ENCODE assay signal across 1 cellular context in the genomic region with DNA sequence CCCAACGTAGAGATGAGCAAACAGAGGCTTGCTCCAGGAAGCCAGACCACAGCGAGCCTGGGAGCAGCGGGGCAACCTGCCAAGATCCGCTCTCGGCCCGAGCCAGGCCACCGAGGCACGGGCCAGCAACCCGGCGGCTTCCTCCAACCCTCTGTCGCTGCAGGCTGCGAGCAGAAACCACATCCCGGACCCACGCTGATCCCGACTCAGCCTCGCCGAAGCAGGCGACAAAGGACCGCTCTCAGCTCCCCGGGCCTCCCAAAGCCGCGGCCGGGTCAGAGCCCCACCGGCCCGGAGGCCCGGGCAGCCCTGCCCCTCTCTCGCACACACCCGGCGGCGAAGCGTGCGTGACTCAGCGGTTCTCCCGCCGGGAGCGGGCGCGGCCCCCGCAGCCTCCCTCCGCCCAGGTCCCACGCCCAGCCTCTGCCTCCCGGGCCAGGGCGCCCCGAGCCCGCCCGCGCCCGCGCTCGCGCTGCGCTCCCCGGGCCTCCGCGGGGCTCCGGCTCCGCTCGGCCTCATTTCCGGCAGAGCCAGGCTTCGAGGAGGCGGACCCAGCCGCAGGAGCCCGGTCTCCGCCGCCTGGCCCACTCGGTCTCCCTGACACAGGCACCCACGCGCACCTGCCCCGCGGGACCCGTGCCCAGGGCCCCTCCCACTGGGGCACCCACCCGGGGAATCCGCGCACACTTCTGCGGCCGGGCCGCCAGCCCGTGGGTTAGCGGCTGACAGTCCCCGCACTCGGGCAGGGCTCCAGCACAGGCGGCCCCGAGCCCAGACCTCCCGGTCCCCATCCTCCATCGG.
TF ChIP-seq lines count a peak whose summit lies in the region.

No MANE protein-coding gene starts in this region.

TF ChIP-seq in HepG2, 621 proteins besides CTCF, POLR2A, EP300 and RAD21 (continued from another document):
- TF ChIP-seq, protein P1, sequence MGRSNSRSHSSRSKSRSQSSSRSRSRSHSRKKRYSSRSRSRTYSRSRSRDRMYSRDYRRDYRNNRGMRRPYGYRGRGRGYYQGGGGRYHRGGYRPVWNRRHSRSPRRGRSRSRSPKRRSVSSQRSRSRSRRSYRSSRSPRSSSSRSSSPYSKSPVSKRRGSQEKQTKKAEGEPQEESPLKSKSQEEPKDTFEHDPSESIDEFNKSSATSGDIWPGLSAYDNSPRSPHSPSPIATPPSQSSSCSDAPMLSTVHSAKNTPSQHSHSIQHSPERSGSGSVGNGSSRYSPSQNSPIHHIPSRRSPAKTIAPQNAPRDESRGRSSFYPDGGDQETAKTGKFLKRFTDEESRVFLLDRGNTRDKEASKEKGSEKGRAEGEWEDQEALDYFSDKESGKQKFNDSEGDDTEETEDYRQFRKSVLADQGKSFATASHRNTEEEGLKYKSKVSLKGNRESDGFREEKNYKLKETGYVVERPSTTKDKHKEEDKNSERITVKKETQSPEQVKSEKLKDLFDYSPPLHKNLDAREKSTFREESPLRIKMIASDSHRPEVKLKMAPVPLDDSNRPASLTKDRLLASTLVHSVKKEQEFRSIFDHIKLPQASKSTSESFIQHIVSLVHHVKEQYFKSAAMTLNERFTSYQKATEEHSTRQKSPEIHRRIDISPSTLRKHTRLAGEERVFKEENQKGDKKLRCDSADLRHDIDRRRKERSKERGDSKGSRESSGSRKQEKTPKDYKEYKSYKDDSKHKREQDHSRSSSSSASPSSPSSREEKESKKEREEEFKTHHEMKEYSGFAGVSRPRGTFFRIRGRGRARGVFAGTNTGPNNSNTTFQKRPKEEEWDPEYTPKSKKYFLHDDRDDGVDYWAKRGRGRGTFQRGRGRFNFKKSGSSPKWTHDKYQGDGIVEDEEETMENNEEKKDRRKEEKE (IDR thresholded peaks at IDR 0.05), result no peak
- TF ChIP-seq GABPB1 (CRISPR knock-in tag; IDR thresholded peaks at IDR 0.05), result peak; percentile 36; the same call in 1 of the 2 replicates
- TF ChIP-seq, protein P2, sequence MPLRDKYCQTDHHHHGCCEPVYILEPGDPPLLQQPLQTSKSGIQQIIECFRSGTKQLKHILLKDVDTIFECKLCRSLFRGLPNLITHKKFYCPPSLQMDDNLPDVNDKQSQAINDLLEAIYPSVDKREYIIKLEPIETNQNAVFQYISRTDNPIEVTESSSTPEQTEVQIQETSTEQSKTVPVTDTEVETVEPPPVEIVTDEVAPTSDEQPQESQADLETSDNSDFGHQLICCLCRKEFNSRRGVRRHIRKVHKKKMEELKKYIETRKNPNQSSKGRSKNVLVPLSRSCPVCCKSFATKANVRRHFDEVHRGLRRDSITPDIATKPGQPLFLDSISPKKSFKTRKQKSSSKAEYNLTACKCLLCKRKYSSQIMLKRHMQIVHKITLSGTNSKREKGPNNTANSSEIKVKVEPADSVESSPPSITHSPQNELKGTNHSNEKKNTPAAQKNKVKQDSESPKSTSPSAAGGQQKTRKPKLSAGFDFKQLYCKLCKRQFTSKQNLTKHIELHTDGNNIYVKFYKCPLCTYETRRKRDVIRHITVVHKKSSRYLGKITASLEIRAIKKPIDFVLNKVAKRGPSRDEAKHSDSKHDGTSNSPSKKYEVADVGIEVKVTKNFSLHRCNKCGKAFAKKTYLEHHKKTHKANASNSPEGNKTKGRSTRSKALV (CRISPR knock-in tag; IDR thresholded peaks at IDR 0.05), result 0 out of 2 replicates have a peak, but pooled peaks have one; percentile 15
- no peak for TF ChIP-seq AGO2 (optimal IDR thresholded peaks at IDR 0.05; ENCODE audit: low read depth, low read length)
- TF ChIP-seq, protein P3, sequence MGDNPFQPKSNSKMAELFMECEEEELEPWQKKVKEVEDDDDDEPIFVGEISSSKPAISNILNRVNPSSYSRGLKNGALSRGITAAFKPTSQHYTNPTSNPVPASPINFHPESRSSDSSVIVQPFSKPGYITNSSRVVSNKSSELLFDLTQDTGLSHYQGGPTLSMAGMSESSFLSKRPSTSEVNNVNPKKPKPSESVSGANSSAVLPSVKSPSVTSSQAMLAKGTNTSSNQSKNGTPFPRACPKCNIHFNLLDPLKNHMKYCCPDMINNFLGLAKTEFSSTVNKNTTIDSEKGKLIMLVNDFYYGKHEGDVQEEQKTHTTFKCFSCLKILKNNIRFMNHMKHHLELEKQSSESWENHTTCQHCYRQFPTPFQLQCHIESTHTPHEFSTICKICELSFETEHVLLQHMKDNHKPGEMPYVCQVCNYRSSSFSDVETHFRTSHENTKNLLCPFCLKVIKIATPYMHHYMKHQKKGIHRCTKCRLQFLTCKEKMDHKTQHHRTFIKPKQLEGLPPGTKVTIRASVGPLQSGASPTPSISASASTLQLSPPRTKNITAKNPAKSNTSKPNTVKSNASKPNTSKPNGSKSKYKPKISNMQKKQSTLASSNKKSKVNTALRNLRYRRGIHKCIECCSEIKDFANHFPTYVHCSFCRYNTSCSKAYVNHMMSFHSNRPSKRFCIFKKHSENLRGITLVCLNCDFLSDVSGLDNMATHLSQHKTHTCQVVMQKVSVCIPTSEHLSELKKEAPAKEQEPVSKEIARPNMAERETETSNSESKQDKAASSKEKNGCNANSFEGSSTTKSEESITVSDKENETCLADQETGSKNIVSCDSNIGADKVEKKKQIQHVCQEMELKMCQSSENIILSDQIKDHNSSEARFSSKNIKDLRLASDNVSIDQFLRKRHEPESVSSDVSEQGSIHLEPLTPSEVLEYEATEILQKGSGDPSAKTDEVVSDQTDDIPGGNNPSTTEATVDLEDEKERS (CRISPR knock-in tag; IDR thresholded peaks at IDR 0.05), result no peak
